In the genomic region with DNA sequence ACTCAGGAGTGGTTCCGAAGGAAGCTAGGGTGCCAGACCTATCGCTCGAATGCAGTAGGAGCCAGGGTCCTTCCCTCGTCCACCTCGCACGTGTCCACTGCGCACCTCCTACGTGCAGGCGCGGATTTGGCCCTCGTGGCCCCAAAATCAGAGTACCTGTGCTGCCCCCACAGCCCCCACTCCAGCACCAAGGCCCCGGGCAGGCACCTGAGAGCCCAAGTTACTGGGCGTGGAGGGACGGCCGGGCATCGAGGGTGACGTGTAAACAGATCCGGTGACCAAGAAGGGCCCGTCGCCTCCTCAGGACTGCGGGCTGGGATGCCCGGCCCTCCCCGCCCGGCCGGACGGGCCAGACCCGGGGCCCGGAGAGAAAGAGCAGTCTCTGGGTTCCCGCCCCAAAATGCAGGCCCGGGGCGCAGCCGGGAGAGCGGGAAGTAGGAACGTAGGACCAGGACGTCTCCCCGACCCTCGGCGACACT, we compare ENCODE assay signal across 1 cellular context.
TF ChIP-seq lines count a peak whose summit lies in the region.

No MANE protein-coding gene starts in this region.

TF ChIP-seq in K562, 482 proteins besides CTCF, POLR2A, EP300 and RAD21 (continues in another document):
- TF ChIP-seq ZNF740 (CRISPR knock-in tag; IDR thresholded peaks at IDR 0.05) (no peak), ZNF740 (tag; IDR thresholded peaks at IDR 0.05) (0 out of 4 replicates have a peak, but pooled peaks of 1 of the 2 experiments have one; percentile 42), WHSC1 (IDR thresholded peaks at IDR 0.05; ENCODE audit: low read length) (no peak), BHLHE40 (IDR thresholded peaks at IDR 0.05; ENCODE audit: low read length) (peak; percentile 36), BRD4 (IDR thresholded peaks at IDR 0.05) (no peak), MGA (IDR thresholded peaks at IDR 0.05) (peak; percentile 92), CBFB (CRISPR knock-in tag; IDR thresholded peaks at IDR 0.05) (peak; percentile 23; the same call in 1 of the 2 replicates), NR3C1 (CRISPR knock-in tag; IDR thresholded peaks at IDR 0.05) (peak; percentile 43; the same call in 1 of the 2 replicates), SRF (CRISPR knock-in tag; IDR thresholded peaks at IDR 0.05) (0 out of 4 replicates have a peak, but pooled peaks of 1 of the 2 experiments have one; percentile 25), E2F6 (IDR thresholded peaks at IDR 0.05; ENCODE audit: borderline replicate concordance in 1 of 2, extremely low read depth in 1 of 2, insufficient read depth in 1 of 2, insufficient read length in 1 of 2, low read depth in 1 of 2, low read length in 1 of 2, poor library complexity in 1 of 2, severe bottlenecking in 1 of 2) (peak in 1 of 2 experiments; percentile 81), IFI16 (CRISPR knock-in tag; IDR thresholded peaks at IDR 0.05) (no peak), SUPT5H (IDR thresholded peaks at IDR 0.05) (no peak), LARP7 (IDR thresholded peaks at IDR 0.05) (no peak), SIN3A (IDR thresholded peaks at IDR 0.05; ENCODE audit: borderline replicate concordance in 2 of 2, control insufficient read depth in 1 of 2, low read depth in 2 of 2, low read length in 2 of 2) (peak in 1 of 2 experiments; percentile 44; a peak in 1 of 4 replicates), ZNF232 (CRISPR knock-in tag; IDR thresholded peaks at IDR 0.05) (0 out of 2 replicates have a peak, but pooled peaks have one; percentile 47), TAF1 (IDR thresholded peaks at IDR 0.05; ENCODE audit: control insufficient read depth, extremely low read depth, insufficient read depth, low read length, severe bottlenecking) (peak; percentile 2), ZBTB1 (CRISPR knock-in tag; IDR thresholded peaks at IDR 0.05; ENCODE audit: borderline replicate concordance, low read depth) (peak; percentile 29; the same call in 1 of the 2 replicates), IRF9 (tag; IDR thresholded peaks at IDR 0.05) (no peak), ZNF644 (tag; IDR thresholded peaks at IDR 0.05; ENCODE audit: low read depth) (no peak)
- TF ChIP-seq, protein P1, sequence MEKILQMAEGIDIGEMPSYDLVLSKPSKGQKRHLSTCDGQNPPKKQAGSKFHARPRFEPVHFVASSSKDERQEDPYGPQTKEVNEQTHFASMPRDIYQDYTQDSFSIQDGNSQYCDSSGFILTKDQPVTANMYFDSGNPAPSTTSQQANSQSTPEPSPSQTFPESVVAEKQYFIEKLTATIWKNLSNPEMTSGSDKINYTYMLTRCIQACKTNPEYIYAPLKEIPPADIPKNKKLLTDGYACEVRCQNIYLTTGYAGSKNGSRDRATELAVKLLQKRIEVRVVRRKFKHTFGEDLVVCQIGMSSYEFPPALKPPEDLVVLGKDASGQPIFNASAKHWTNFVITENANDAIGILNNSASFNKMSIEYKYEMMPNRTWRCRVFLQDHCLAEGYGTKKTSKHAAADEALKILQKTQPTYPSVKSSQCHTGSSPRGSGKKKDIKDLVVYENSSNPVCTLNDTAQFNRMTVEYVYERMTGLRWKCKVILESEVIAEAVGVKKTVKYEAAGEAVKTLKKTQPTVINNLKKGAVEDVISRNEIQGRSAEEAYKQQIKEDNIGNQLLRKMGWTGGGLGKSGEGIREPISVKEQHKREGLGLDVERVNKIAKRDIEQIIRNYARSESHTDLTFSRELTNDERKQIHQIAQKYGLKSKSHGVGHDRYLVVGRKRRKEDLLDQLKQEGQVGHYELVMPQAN (IDR thresholded peaks at IDR 0.05; ENCODE audit: borderline replicate concordance), result 0 out of 2 replicates have a peak, but pooled peaks have one; percentile 14
- TF ChIP-seq, protein P2, sequence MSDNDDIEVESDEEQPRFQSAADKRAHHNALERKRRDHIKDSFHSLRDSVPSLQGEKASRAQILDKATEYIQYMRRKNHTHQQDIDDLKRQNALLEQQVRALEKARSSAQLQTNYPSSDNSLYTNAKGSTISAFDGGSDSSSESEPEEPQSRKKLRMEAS (CRISPR knock-in tag; IDR thresholded peaks at IDR 0.05), result peak; percentile 55
- TF ChIP-seq, protein P3, sequence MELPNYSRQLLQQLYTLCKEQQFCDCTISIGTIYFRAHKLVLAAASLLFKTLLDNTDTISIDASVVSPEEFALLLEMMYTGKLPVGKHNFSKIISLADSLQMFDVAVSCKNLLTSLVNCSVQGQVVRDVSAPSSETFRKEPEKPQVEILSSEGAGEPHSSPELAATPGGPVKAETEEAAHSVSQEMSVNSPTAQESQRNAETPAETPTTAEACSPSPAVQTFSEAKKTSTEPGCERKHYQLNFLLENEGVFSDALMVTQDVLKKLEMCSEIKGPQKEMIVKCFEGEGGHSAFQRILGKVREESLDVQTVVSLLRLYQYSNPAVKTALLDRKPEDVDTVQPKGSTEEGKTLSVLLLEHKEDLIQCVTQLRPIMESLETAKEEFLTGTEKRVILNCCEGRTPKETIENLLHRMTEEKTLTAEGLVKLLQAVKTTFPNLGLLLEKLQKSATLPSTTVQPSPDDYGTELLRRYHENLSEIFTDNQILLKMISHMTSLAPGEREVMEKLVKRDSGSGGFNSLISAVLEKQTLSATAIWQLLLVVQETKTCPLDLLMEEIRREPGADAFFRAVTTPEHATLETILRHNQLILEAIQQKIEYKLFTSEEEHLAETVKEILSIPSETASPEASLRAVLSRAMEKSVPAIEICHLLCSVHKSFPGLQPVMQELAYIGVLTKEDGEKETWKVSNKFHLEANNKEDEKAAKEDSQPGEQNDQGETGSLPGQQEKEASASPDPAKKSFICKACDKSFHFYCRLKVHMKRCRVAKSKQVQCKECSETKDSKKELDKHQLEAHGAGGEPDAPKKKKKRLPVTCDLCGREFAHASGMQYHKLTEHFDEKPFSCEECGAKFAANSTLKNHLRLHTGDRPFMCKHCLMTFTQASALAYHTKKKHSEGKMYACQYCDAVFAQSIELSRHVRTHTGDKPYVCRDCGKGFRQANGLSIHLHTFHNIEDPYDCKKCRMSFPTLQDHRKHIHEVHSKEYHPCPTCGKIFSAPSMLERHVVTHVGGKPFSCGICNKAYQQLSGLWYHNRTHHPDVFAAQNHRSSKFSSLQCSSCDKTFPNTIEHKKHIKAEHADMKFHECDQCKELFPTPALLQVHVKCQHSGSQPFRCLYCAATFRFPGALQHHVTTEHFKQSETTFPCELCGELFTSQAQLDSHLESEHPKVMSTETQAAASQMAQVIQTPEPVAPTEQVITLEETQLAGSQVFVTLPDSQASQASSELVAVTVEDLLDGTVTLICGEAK (IDR thresholded peaks at IDR 0.05), result no peak
- TF ChIP-seq, protein P3 (CRISPR knock-in tag; IDR thresholded peaks at IDR 0.05), result 0 out of 2 replicates have a peak, but pooled peaks have one; percentile 9
